ENCODE assay signal across 19 cellular contexts in the genomic region with DNA sequence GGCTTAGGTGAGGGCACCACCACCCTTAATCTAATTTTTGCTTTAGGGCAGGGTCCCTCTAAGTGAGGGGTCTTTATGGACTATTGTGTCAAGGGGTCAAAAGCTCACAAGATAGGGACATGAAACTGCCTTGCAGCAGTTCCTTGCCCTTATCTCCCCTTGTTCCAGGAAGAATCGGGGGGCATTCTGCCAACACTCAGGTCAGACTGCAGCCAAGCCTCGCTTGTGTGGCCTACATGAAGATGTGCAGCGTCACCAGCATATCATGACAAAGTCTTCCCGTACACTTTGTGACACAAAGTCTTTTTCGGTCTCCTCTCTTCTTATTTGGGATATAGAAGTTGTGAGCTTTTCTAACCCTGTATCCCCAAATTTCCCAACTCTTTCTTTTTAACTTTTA.
"Had no signal": no experiment of that assay in that cellular context is flagged by ENCODE, and none has a peak within 500 bp of the region (broad histone marks: within the 10 kb centered on the region; RNA-seq: fewer than 3 reads in every experiment).

No MANE protein-coding gene starts in this region.

- H3K36me3 ChIP-seq: cardiac muscle cell, WERI-Rb-1 had no signal

- H3K27ac ChIP-seq: cardiac muscle cell, WERI-Rb-1 had no signal

- H3K4me3 ChIP-seq: cardiac muscle cell had no signal

- DNase-seq: activated CD4-positive, alpha-beta T cell treated with anti-CD3 and anti-CD28 coated beads for 4 hours; activated CD4-positive, alpha-beta T cell treated with anti-CD3 and anti-CD28 coated beads, Interleukin-2, amount 50 U/mL, for 48 hours; activated CD8-positive, alpha-beta memory T cell treated with anti-CD3 and anti-CD28 coated beads, Interleukin-2, amount 10 ng/mL, durations not matched to agents 7 days and 5 days; activated effector memory CD4-positive, alpha-beta T cell treated with Interleukin-2 at 50 U/mL for 16 hours; activated naive CD4-positive, alpha-beta T cell; activated T-cell treated with anti-CD3 and anti-CD28 coated beads, Interleukin-2, amount 50 U/mL, for 24 hours; amygdala; Kasumi-1; KBM-7; NCI-H146; NCI-H187 treated with DMSO at 0.1 percent for 48 hours; NCI-H2081 treated with DMSO at 0.1 percent for 48 hours; NCI-H446; NCI-H524; PC-3; SHP77; WERI-Rb-1 had no signal

- ATAC-seq: activated CD4-positive, CD25-positive, alpha-beta regulatory T cell treated with anti-CD3 and anti-CD28 coated beads, Interleukin-2, amount 50 U/mL, for 24 hours; activated CD8-positive, alpha-beta memory T cell treated with anti-CD3 and anti-CD28 coated beads, Interleukin-2, amount 10 ng/mL, durations not matched to agents 7 days and 5 days; PC-3 had no signal

- H3K27me3 ChIP-seq: cardiac muscle cell had no signal
